13 cellular contexts compared by ENCODE assay signal in the genomic region with DNA sequence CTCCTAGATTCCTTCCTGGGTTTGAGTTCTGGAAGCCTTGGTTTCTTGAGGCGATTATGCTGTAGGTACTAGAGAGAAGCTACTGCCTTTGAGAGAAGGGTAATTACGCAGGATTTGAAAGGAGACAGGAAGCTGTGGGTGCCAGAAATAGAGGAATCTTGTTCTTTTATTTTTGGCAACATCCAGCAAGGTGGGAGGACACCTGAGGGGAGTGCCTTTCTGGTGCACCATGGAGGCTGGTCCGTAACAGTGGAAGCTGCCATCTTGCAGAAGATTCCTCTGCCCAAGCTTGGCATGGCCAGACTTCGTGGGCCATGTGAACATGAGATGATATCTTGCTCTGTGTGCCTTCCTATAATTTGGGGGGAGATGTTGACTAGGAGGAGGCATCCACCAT.
DNase-seq lines count a peak whose midpoint lies in the region; ATAC-seq and TF ChIP-seq lines count a peak whose summit lies in the region.
"Had no signal": no experiment of that assay in that cellular context is flagged by ENCODE, and none has a peak within 500 bp of the region (broad histone marks: within the 10 kb centered on the region; RNA-seq: fewer than 3 reads in every experiment).

No MANE protein-coding gene starts in this region.

- no peak for DNase-seq in T-helper 2 cell treated with Interferon-gamma antibody and Interleukin-4, amounts not matched to agents 5 μg/mL and 100 μg/mL, for 36 hours (ENCODE audit: low spot score)
- DNase-seq in T-helper 2 cell, result no peak
- no peak for DNase-seq in OCI-LY7 (ENCODE audit: low spot score)
- DNase-seq in stimulated activated effector memory CD8-positive, alpha-beta T cell treated with anti-CD3 and anti-CD28 coated beads, Interleukin-12 subunit alpha, Interleukin-12 subunit beta, amount 100 ng/mL, for 72 hours (ENCODE audit: low spot score in 2 of 2), result no peak
- no peak for DNase-seq in NK-92 treated with Interleukin-12 subunit alpha and Interleukin-12 subunit beta, amount 100 ng/mL, for 24 hours (lab: John Stamatoyannopoulos, UW)
- no peak for DNase-seq in GF-D8 (lab: John Stamatoyannopoulos, UW)
- no peak for DNase-seq in iPS-NIHi7 (ENCODE audit: extremely low spot score)
- DNase-seq: 8988T, DMS 273 treated with DMSO at 0.1 percent for 48 hours, glutamatergic neuron, left lung, NCI-H226 had no signal

- peaks cover 87% of the 10 kb centered on the region for H3K4me1 ChIP-seq in OCI-LY7 (ENCODE audit: insufficient read depth, low read length, poor library complexity, severe bottlenecking)

- H2AFZ ChIP-seq in OCI-LY7 (ENCODE audit: low read length), result peak overlapping the region; percentile 57

- peak overlapping the region; percentile 93 for H3K27ac ChIP-seq in OCI-LY7 (ENCODE audit: low read depth, low read length, poor library complexity, severe bottlenecking)

- H3K27ac Mint-ChIP-seq in T-helper 2 cell treated with Interferon-gamma antibody and Interleukin-4, amounts not matched to agents 5 μg/mL and 100 μg/mL, for 36 hours, result peak overlapping the region; percentile 77
- peak overlapping the region; percentile 73 for H3K27ac Mint-ChIP-seq in dendritic cell treated with granulocyte-macrophage colony-stimulating factor and Interleukin-4, amounts not matched to agents 40 ng/mL and 50 ng/mL, for 4 days
- peak overlapping the region; percentile 90 for H3K27ac Mint-ChIP-seq in stimulated activated effector memory CD8-positive, alpha-beta T cell treated with anti-CD3 and anti-CD28 coated beads, Interleukin-12 subunit alpha, Interleukin-12 subunit beta, amount 100 ng/mL, for 72 hours

- intact Hi-C loops in OCI-LY7 (cut with micrococcal nuclease; ENCODE audit: unreplicated experiment), result loop anchor here (1.0 to 5.0 kb wide), 3 partner anchors 20 to 98 kb away; a partner anchor contains a TSS
- intact Hi-C loops in dendritic cell treated with granulocyte-macrophage colony-stimulating factor and Interleukin-4, amounts not matched to agents 40 ng/mL and 50 ng/mL, for 4 days (cut with micrococcal nuclease), result loop anchor here (1.0 kb wide), 1 partner anchor 25 kb away; no protein-coding TSS in a partner anchor

- peak overlapping the region; percentile 44 for H3K4me3 Mint-ChIP-seq in T-helper 2 cell treated with Interferon-gamma antibody and Interleukin-4, amounts not matched to agents 5 μg/mL and 100 μg/mL, for 36 hours
- peak overlapping the region; percentile 7 for H3K4me3 Mint-ChIP-seq in dendritic cell treated with granulocyte-macrophage colony-stimulating factor and Interleukin-4, amounts not matched to agents 40 ng/mL and 50 ng/mL, for 4 days
- peak overlapping the region; percentile 51 for H3K4me3 Mint-ChIP-seq in stimulated activated effector memory CD8-positive, alpha-beta T cell treated with anti-CD3 and anti-CD28 coated beads, Interleukin-12 subunit alpha, Interleukin-12 subunit beta, amount 100 ng/mL, for 72 hours

- POLR2A ChIA-PET in OCI-LY7 (lab: Charles Lee), result interaction anchor here (0.6 to 4.3 kb wide), 10 partner anchors 12 to 99 kb away, joined by 3 to 46 read pairs (median 4); no protein-coding TSS in a partner anchor

- H3K27me3 Mint-ChIP-seq in T-helper 2 cell treated with Interferon-gamma antibody and Interleukin-4, amounts not matched to agents 5 μg/mL and 100 μg/mL, for 36 hours (ENCODE audit: low read depth), result no peaks in the 10 kb centered on the region
- peaks cover 8% of the 10 kb centered on the region for H3K27me3 Mint-ChIP-seq in dendritic cell treated with granulocyte-macrophage colony-stimulating factor and Interleukin-4, amounts not matched to agents 40 ng/mL and 50 ng/mL, for 4 days

- no peaks in the 10 kb centered on the region for H3K9me3 Mint-ChIP-seq in T-helper 2 cell treated with Interferon-gamma antibody and Interleukin-4, amounts not matched to agents 5 μg/mL and 100 μg/mL, for 36 hours
- H3K9me3 Mint-ChIP-seq in dendritic cell treated with granulocyte-macrophage colony-stimulating factor and Interleukin-4, amounts not matched to agents 40 ng/mL and 50 ng/mL, for 4 days, result no peaks in the 10 kb centered on the region
- no peaks in the 10 kb centered on the region for H3K9me3 Mint-ChIP-seq in stimulated activated effector memory CD8-positive, alpha-beta T cell treated with anti-CD3 and anti-CD28 coated beads, Interleukin-12 subunit alpha, Interleukin-12 subunit beta, amount 100 ng/mL, for 72 hours

- CTCF ChIA-PET in OCI-LY7 (lab: Charles Lee; ENCODE audit: unreplicated experiment), result interaction anchor here (0.6 to 1.5 kb wide), 5 partner anchors 9 to 46 kb away, joined by 3 to 5 read pairs (median 3); no protein-coding TSS in a partner anchor

- peaks cover 5% of the 10 kb centered on the region for H3K36me3 Mint-ChIP-seq in T-helper 2 cell treated with Interferon-gamma antibody and Interleukin-4, amounts not matched to agents 5 μg/mL and 100 μg/mL, for 36 hours (ENCODE audit: low read depth)
- no peaks in the 10 kb centered on the region for H3K36me3 Mint-ChIP-seq in dendritic cell treated with granulocyte-macrophage colony-stimulating factor and Interleukin-4, amounts not matched to agents 40 ng/mL and 50 ng/mL, for 4 days (ENCODE audit: low read depth)
- peaks cover 14% of the 10 kb centered on the region for H3K36me3 Mint-ChIP-seq in stimulated activated effector memory CD8-positive, alpha-beta T cell treated with anti-CD3 and anti-CD28 coated beads, Interleukin-12 subunit alpha, Interleukin-12 subunit beta, amount 100 ng/mL, for 72 hours

- no peaks in the 10 kb centered on the region for H3K79me2 ChIP-seq in OCI-LY7 (ENCODE audit: insufficient read depth, low read depth, low read length)

- H3K36me3 ChIP-seq in OCI-LY7 (ENCODE audit: insufficient read depth, low read length), result peaks cover 6% of the 10 kb centered on the region; the same call in 1 of the 2 replicates
- H3K36me3 ChIP-seq: left lung had no signal

- H3K9me3 ChIP-seq in OCI-LY7 (ENCODE audit: low read length), result peaks cover 12% of the 10 kb centered on the region; the same call in 1 of the 2 replicates
- H3K9me3 ChIP-seq: left lung had no signal

- no peak for TF ChIP-seq CTCF in OCI-LY7 (conservative IDR thresholded peaks at IDR 0.05; ENCODE audit: low read length)

- no peaks in the 10 kb centered on the region for H4K20me1 ChIP-seq in OCI-LY7 (ENCODE audit: insufficient read depth, low read length)

- H3K4me3 ChIP-seq in OCI-LY7 (ENCODE audit: low read depth, low read length, poor library complexity, severe bottlenecking), result peak overlapping the region; percentile 54
- H3K4me3 ChIP-seq: left lung had no signal

- H3K4me1 Mint-ChIP-seq in T-helper 2 cell treated with Interferon-gamma antibody and Interleukin-4, amounts not matched to agents 5 μg/mL and 100 μg/mL, for 36 hours (ENCODE audit: low read depth), result peaks cover 36% of the 10 kb centered on the region
- peaks cover 57% of the 10 kb centered on the region for H3K4me1 Mint-ChIP-seq in dendritic cell treated with granulocyte-macrophage colony-stimulating factor and Interleukin-4, amounts not matched to agents 40 ng/mL and 50 ng/mL, for 4 days (ENCODE audit: low read depth)
- peaks cover 50% of the 10 kb centered on the region for H3K4me1 Mint-ChIP-seq in stimulated activated effector memory CD8-positive, alpha-beta T cell treated with anti-CD3 and anti-CD28 coated beads, Interleukin-12 subunit alpha, Interleukin-12 subunit beta, amount 100 ng/mL, for 72 hours

- BruUV-seq in OCI-LY7 (replicated peaks; lab: Mats Ljungman, UMichigan), result TSS peak; percentile 57

- ATAC-seq in stimulated activated effector memory CD8-positive, alpha-beta T cell treated with anti-CD3 and anti-CD28 coated beads, Interleukin-12 subunit alpha, Interleukin-12 subunit beta, amount 100 ng/mL, for 72 hours, result no peak

- H3K4me2 ChIP-seq in OCI-LY7 (ENCODE audit: low read length), result peak overlapping the region; percentile 79

- H3K9me2 ChIP-seq in OCI-LY7 (ENCODE audit: insufficient read depth, low read length), result no peaks in the 10 kb centered on the region
